In genomic region chr10:77922551-77923179, GRCh38 we compare ENCODE assay signal across 1 cellular context.
TF ChIP-seq lines count a peak whose summit lies in the region.

No MANE protein-coding gene starts in this region.

TF ChIP-seq in K562, 482 proteins besides CTCF, POLR2A, EP300 and RAD21 (continued from another document):
- TF ChIP-seq, protein P1, sequence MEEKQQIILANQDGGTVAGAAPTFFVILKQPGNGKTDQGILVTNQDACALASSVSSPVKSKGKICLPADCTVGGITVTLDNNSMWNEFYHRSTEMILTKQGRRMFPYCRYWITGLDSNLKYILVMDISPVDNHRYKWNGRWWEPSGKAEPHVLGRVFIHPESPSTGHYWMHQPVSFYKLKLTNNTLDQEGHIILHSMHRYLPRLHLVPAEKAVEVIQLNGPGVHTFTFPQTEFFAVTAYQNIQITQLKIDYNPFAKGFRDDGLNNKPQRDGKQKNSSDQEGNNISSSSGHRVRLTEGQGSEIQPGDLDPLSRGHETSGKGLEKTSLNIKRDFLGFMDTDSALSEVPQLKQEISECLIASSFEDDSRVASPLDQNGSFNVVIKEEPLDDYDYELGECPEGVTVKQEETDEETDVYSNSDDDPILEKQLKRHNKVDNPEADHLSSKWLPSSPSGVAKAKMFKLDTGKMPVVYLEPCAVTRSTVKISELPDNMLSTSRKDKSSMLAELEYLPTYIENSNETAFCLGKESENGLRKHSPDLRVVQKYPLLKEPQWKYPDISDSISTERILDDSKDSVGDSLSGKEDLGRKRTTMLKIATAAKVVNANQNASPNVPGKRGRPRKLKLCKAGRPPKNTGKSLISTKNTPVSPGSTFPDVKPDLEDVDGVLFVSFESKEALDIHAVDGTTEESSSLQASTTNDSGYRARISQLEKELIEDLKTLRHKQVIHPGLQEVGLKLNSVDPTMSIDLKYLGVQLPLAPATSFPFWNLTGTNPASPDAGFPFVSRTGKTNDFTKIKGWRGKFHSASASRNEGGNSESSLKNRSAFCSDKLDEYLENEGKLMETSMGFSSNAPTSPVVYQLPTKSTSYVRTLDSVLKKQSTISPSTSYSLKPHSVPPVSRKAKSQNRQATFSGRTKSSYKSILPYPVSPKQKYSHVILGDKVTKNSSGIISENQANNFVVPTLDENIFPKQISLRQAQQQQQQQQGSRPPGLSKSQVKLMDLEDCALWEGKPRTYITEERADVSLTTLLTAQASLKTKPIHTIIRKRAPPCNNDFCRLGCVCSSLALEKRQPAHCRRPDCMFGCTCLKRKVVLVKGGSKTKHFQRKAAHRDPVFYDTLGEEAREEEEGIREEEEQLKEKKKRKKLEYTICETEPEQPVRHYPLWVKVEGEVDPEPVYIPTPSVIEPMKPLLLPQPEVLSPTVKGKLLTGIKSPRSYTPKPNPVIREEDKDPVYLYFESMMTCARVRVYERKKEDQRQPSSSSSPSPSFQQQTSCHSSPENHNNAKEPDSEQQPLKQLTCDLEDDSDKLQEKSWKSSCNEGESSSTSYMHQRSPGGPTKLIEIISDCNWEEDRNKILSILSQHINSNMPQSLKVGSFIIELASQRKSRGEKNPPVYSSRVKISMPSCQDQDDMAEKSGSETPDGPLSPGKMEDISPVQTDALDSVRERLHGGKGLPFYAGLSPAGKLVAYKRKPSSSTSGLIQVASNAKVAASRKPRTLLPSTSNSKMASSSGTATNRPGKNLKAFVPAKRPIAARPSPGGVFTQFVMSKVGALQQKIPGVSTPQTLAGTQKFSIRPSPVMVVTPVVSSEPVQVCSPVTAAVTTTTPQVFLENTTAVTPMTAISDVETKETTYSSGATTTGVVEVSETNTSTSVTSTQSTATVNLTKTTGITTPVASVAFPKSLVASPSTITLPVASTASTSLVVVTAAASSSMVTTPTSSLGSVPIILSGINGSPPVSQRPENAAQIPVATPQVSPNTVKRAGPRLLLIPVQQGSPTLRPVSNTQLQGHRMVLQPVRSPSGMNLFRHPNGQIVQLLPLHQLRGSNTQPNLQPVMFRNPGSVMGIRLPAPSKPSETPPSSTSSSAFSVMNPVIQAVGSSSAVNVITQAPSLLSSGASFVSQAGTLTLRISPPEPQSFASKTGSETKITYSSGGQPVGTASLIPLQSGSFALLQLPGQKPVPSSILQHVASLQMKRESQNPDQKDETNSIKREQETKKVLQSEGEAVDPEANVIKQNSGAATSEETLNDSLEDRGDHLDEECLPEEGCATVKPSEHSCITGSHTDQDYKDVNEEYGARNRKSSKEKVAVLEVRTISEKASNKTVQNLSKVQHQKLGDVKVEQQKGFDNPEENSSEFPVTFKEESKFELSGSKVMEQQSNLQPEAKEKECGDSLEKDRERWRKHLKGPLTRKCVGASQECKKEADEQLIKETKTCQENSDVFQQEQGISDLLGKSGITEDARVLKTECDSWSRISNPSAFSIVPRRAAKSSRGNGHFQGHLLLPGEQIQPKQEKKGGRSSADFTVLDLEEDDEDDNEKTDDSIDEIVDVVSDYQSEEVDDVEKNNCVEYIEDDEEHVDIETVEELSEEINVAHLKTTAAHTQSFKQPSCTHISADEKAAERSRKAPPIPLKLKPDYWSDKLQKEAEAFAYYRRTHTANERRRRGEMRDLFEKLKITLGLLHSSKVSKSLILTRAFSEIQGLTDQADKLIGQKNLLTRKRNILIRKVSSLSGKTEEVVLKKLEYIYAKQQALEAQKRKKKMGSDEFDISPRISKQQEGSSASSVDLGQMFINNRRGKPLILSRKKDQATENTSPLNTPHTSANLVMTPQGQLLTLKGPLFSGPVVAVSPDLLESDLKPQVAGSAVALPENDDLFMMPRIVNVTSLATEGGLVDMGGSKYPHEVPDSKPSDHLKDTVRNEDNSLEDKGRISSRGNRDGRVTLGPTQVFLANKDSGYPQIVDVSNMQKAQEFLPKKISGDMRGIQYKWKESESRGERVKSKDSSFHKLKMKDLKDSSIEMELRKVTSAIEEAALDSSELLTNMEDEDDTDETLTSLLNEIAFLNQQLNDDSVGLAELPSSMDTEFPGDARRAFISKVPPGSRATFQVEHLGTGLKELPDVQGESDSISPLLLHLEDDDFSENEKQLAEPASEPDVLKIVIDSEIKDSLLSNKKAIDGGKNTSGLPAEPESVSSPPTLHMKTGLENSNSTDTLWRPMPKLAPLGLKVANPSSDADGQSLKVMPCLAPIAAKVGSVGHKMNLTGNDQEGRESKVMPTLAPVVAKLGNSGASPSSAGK (IDR thresholded peaks at IDR 0.05) = 0 out of 2 replicates have a peak, but pooled peaks have one; percentile 30
- TF ChIP-seq ZNF75A (CRISPR knock-in tag; IDR thresholded peaks at IDR 0.05) = no peak
- 0 out of 2 replicates have a peak, but pooled peaks have one; percentile 40 for TF ChIP-seq CBFB (CRISPR knock-in tag; IDR thresholded peaks at IDR 0.05)
- no peak for TF ChIP-seq ZNF79 (CRISPR knock-in tag; IDR thresholded peaks at IDR 0.05; ENCODE audit: low read depth)
- TF ChIP-seq CBFA2T3 (IDR thresholded peaks at IDR 0.05) = no peak
- TF ChIP-seq, protein P2, sequence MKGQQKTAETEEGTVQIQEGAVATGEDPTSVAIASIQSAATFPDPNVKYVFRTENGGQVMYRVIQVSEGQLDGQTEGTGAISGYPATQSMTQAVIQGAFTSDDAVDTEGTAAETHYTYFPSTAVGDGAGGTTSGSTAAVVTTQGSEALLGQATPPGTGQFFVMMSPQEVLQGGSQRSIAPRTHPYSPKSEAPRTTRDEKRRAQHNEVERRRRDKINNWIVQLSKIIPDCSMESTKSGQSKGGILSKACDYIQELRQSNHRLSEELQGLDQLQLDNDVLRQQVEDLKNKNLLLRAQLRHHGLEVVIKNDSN (CRISPR knock-in tag; IDR thresholded peaks at IDR 0.05) = peak; percentile 67
- TF ChIP-seq PKNOX1 (IDR thresholded peaks at IDR 0.05) = no peak
- TF ChIP-seq POLR2B (IDR thresholded peaks at IDR 0.05; ENCODE audit: low read depth, partially characterized antibody) = no peak
- TF ChIP-seq CBX8 (IDR thresholded peaks at IDR 0.05; ENCODE audit: borderline replicate concordance, extremely low read depth, low read depth, low read length, poor library complexity, severe bottlenecking) = no peak
- TF ChIP-seq HCFC1 (IDR thresholded peaks at IDR 0.05; ENCODE audit: low read depth, low read length) = no peak
